8 cellular contexts compared by ENCODE assay signal in the genomic region with DNA sequence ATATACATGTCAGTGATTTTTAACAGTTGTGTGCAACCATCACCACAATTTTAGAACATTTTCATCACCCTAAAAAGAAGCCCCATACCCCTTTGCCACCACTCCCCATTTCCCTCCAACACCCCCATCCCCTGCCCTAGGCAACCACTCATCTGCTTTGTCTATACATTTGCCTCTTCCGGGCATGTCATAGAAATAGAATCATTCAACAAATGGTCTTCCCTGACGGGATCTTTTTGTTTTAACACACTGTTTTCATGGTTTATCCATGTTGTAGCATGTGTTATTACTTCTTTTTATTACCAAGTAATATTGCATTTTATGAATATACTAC. TPM values are rescaled to one million over a fixed set of nuclear protein-coding genes. Genes with fewer than 3 reads are reported as not detected.
DNase-seq lines count a peak whose midpoint lies in the region; ATAC-seq and TF ChIP-seq lines count a peak whose summit lies in the region.

No MANE protein-coding gene starts in this region.

- intact Hi-C loops in esophagus squamous epithelium (cut with DNase I) (no loop called here), gastrocnemius medialis (cut with DNase I; ENCODE audit: low total_unique reads) (no loop called here)

- TF ChIP-seq CTCF in RWPE1 (conservative IDR thresholded peaks at IDR 0.05; ENCODE audit: low read depth) (no peak), esophagus squamous epithelium (IDR thresholded peaks at IDR 0.05) (no peak), gastrocnemius medialis (IDR thresholded peaks at IDR 0.05 in 4 of 5, conservative IDR thresholded peaks at IDR 0.05 in 1 of 5) (no peak)

- H3K27ac ChIP-seq in RWPE1 (peak overlapping the region; percentile 65), esophagus squamous epithelium (peak overlapping the region; percentile 80 to 90 (median 86)), gastrocnemius medialis (peak overlapping the region; percentile 66 to 77 (median 73))

- no peak for DNase-seq in RWPE1 (ENCODE audit: low spot score)
- no peak for DNase-seq in esophagus squamous epithelium (lab: John Stamatoyannopoulos, UW)
- no peak for DNase-seq in gastrocnemius medialis
- no peak for DNase-seq in T1000 (lab: John Stamatoyannopoulos, UW)
- no peak for DNase-seq in NAMALWA (ENCODE audit: low spot score)

- POLR2A ChIA-PET in RWPE1 (lab: Yijun Ruan, JAX; ENCODE audit: low non-redundant PET), result no interaction called here

- H3K4me1 ChIP-seq in esophagus squamous epithelium (peaks cover 19 to 85% (median 32%) of the 10 kb centered on the region in 3 donors), gastrocnemius medialis (peaks cover 10 to 11% of the 10 kb centered on the region in 2 donors)

- in situ Hi-C loops in gastrocnemius medialis (cut with MboI; ENCODE audit: low sequenced_read_pairs in 4 of 4), result no loop called here

- no peaks in the 10 kb centered on the region for H3K9me3 ChIP-seq in esophagus squamous epithelium
- H3K9me3 ChIP-seq in gastrocnemius medialis, result no peaks in the 10 kb centered on the region

- CTCF ChIA-PET in RWPE1 (lab: Yijun Ruan, JAX), result no interaction called here

- peaks cover 0 to 17% (median 0%) of the 10 kb centered on the region in 3 donors for H3K36me3 ChIP-seq in esophagus squamous epithelium
- H3K36me3 ChIP-seq in gastrocnemius medialis, result no peaks in the 10 kb centered on the region

- H3K27me3 ChIP-seq in esophagus squamous epithelium (no peaks in the 10 kb centered on the region), gastrocnemius medialis (no peaks in the 10 kb centered on the region)

- H3K4me3 ChIP-seq in esophagus squamous epithelium (peak overlapping the region; percentile 50 to 80 (median 66)), gastrocnemius medialis (peak overlapping the region; percentile 63 to 68 (median 65))

- ATAC-seq in GM18511 (IDR thresholded peaks at IDR 0.05; ENCODE audit: unreplicated experiment), result peak; percentile 1
- ATAC-seq in gastrocnemius medialis, result no peak
- no peak for ATAC-seq in GM18519 (IDR thresholded peaks at IDR 0.05; ENCODE audit: low FRiP score, unreplicated experiment)
- ATAC-seq in HG03457 (IDR thresholded peaks at IDR 0.05; ENCODE audit: unreplicated experiment), result no peak

- WGBS in esophagus squamous epithelium, 2 donors, result 7% methylated on average over 2 of the region's 2 CpGs

- TF ChIP-seq POLR2A in esophagus squamous epithelium (IDR thresholded peaks at IDR 0.05) (no peak), gastrocnemius medialis (IDR thresholded peaks at IDR 0.05) (no peak)

RNA-seq across cellular contexts. Expression of a gene that starts 4.0 kb away (rescaled TPM):
- total RNA-seq in esophagus squamous epithelium (10 to 100 TPM in 1 of 4 donors, 1 to 10 TPM in 3; 5.5 to 13.0 (median 6.1) TPM), gastrocnemius medialis (1 to 10 TPM in 1 of 4 donors, under 1 TPM in 3; 0.51 to 4.6 (median 0.66) TPM)

RNA-seq across cellular contexts. Expression of a gene that starts 34.8 kb away (rescaled TPM):
- total RNA-seq in esophagus squamous epithelium, result 10 to 100 TPM; 24.2 to 37.9 (median 35.0) TPM
- 1 to 10 TPM; 2.4 to 6.2 (median 4.7) TPM for total RNA-seq in gastrocnemius medialis

RNA-seq across cellular contexts. Expression of a gene that starts 44.4 kb away (rescaled TPM):
- total RNA-seq in esophagus squamous epithelium, result under 1 TPM in 1 of 4 donors, not detected in 3; 0.19 TPM
- total RNA-seq in gastrocnemius medialis, result not detected
